11 cellular contexts compared by ENCODE assay signal in the genomic region with DNA sequence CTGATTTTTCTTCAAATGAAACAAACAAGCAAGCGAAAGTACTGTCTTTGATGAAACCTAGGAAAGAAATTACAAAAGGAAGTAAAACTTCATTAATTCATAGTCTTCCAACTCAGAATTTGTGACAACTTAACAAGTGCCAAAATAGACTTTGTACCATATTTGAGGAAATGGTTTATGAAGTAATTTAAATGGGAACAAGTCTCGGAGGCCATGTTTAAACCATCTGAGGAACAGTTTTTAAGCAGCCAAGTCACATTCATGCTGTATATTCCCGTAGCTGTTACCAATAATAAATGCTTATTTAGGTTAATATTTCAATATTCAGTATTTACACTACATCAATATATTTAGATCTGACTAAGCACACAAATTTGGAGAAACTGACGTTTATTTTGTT. TPM values are rescaled to one million over a fixed set of nuclear protein-coding genes. Genes with fewer than 3 reads are reported as not detected.
DNase-seq lines count a peak whose midpoint lies in the region; TF ChIP-seq lines count a peak whose summit lies in the region.
"Had no signal": no experiment of that assay in that cellular context is flagged by ENCODE, and none has a peak within 500 bp of the region (broad histone marks: within the 10 kb centered on the region; RNA-seq: fewer than 3 reads in every experiment).

No MANE protein-coding gene starts in this region.

- H3K79me2 ChIP-seq in OCI-LY1 (ENCODE audit: insufficient read depth, low read length) = peaks cover 42% of the 10 kb centered on the region

- no peaks in the 10 kb centered on the region for H3K9me2 ChIP-seq in OCI-LY1 (ENCODE audit: low read depth, low read length)

- 0 out of 2 replicates have a peak, but pooled peaks cover 4% of the 10 kb centered on the region for H3F3A ChIP-seq in OCI-LY1 (ENCODE audit: insufficient read depth, low read length)

- H3K4me2 ChIP-seq in OCI-LY1 (ENCODE audit: low read length) = peak overlapping the region; percentile 94

- H3K27ac ChIP-seq in OCI-LY1 (ENCODE audit: low read depth, low read length, poor library complexity, severe bottlenecking) = peak overlapping the region; percentile 97
- peak overlapping the region; percentile 76 for H3K27ac ChIP-seq in colonic mucosa
- peak overlapping the region; percentile 86 to 94 (median 91) for H3K27ac ChIP-seq in spleen
- H3K27ac ChIP-seq: WERI-Rb-1 had no signal

- H4K20me1 ChIP-seq in OCI-LY1 (ENCODE audit: insufficient read depth, low read length) = no peaks in the 10 kb centered on the region

- intact Hi-C loops in colonic mucosa (cut with DNase I) = no loop called here
- intact Hi-C loops in spleen (cut with DNase I; ENCODE audit: low total_unique reads) = no loop called here

- TF ChIP-seq POLR2A in spleen (IDR thresholded peaks at IDR 0.05) = no peak

- H3K4me3 ChIP-seq in OCI-LY1 (ENCODE audit: low read depth, low read length, poor library complexity, severe bottlenecking) = peak overlapping the region; percentile 87
- H3K4me3 ChIP-seq in colonic mucosa = no peak overlapping the region
- H3K4me3 ChIP-seq in spleen = peak overlapping the region in 7 of 8 donors; percentile 8 to 94 (median 76)

- H3K36me3 ChIP-seq in OCI-LY1 (ENCODE audit: insufficient read depth, low read length) = peaks cover 24% of the 10 kb centered on the region; the same call in 1 of the 2 replicates
- no peaks in the 10 kb centered on the region for H3K36me3 ChIP-seq in colonic mucosa
- peaks cover 0 to 6% (median 0%) of the 10 kb centered on the region in 6 donors for H3K36me3 ChIP-seq in spleen
- H3K36me3 ChIP-seq: WERI-Rb-1 had no signal

- 24 to 43% (median 39%) methylated on average over 4 of the region's 4 CpGs for WGBS in spleen, 5 donors

- H3K9ac ChIP-seq in OCI-LY1 (ENCODE audit: low read length) (peak overlapping the region; percentile 88), colonic mucosa (ENCODE audit: low read depth in 2 of 2, low read length in 2 of 2) (no peak overlapping the region)

- H2AFZ ChIP-seq in OCI-LY1 (ENCODE audit: low read length) = peak overlapping the region; percentile 98

- TF ChIP-seq CTCF in OCI-LY1 (IDR thresholded peaks at IDR 0.05; ENCODE audit: low read length) = no peak
- no peak for TF ChIP-seq CTCF in colonic mucosa (IDR thresholded peaks at IDR 0.05)
- TF ChIP-seq CTCF in spleen (IDR thresholded peaks at IDR 0.05 in 8 of 11, conservative IDR thresholded peaks at IDR 0.05 in 3 of 11) = no peak

- H3K4me1 ChIP-seq in OCI-LY1 (ENCODE audit: insufficient read depth, low read length, severe bottlenecking) = peaks cover 53% of the 10 kb centered on the region
- no peaks in the 10 kb centered on the region for H3K4me1 ChIP-seq in colonic mucosa
- peaks cover 21 to 71% (median 55%) of the 10 kb centered on the region in 6 donors for H3K4me1 ChIP-seq in spleen

- DNase-seq in SIG-M5 treated with dmso at 0.1 percent for 504 hours (lab: John Stamatoyannopoulos, UW; ENCODE audit: unreplicated experiment) = peak; percentile 69
- DNase-seq in SIG-M5 (lab: John Stamatoyannopoulos, UW) = no peak
- DNase-seq in colonic mucosa = no peak
- no peak for DNase-seq in spleen
- no peak for DNase-seq in OCI-M2 (lab: John Stamatoyannopoulos, UW; ENCODE audit: unreplicated experiment)
- DNase-seq in NCI-H2107 treated with DMSO at 0.1 percent for 48 hours (lab: John Stamatoyannopoulos, UW; ENCODE audit: unreplicated experiment) = no peak
- no peak for DNase-seq in stimulated activated CD4-positive, alpha-beta T cell treated with anti-CD3 and anti-CD28 coated beads, Interleukin-4, amount 100 ng/mL, for 24 hours
- DNase-seq: 8988T, NCI-H2029, WERI-Rb-1 had no signal

- no peaks in the 10 kb centered on the region for H3K9me3 ChIP-seq in OCI-LY1 (ENCODE audit: low read length)
- H3K9me3 ChIP-seq in colonic mucosa = no peaks in the 10 kb centered on the region
- no peaks in the 10 kb centered on the region for H3K9me3 ChIP-seq in spleen

- H3K27me3 ChIP-seq in OCI-LY1 (ENCODE audit: insufficient read depth, low read length) = no peaks in the 10 kb centered on the region
- no peaks in the 10 kb centered on the region for H3K27me3 ChIP-seq in colonic mucosa
- H3K27me3 ChIP-seq in spleen (replicated peaks in 1 of 7) = no peaks in the 10 kb centered on the region

RNA-seq across cellular contexts. Expression of a gene that starts 0.8 kb away (rescaled TPM):
- total RNA-seq in colonic mucosa (10 to 100 TPM; 21.5 to 40.8 TPM), spleen (100 to 1,000 TPM; 537 to 956 (median 706) TPM)
- polyA plus RNA-seq in spleen = 1,000 to 10,000 TPM in 1 of 3 donors, 100 to 1,000 TPM in 2; 835 to 1,063 (median 908) TPM

RNA-seq across cellular contexts. Expression of a gene that starts 10.7 kb away (rescaled TPM):
- total RNA-seq in colonic mucosa (not detected), spleen (1 to 10 TPM in 1 of 7 donors, under 1 TPM in 2, not detected in 4; 0.37 to 2.6 (median 0.51) TPM)
- not detected for polyA plus RNA-seq in spleen

RNA-seq across cellular contexts. Expression of a gene that starts 23.8 kb away (rescaled TPM):
- 1 to 10 TPM in 1 of 2 donors, under 1 TPM in 1; 0.52 to 2.1 TPM for total RNA-seq in colonic mucosa
- 1 to 10 TPM; 3.5 to 6.4 (median 4.3) TPM for total RNA-seq in spleen
- 1 to 10 TPM; 1.3 to 2.0 (median 1.6) TPM for polyA plus RNA-seq in spleen

Comparison
In these comparisons a context has a peak if more than half of its experiments do, and no peak if none do; other contexts are left out.
1. RNA of a gene that starts 0.8 kb away (total RNA-seq): 537 to 956 TPM in spleen; 21.5 to 40.8 TPM in colonic mucosa; every median in the first group is over 10 times any median in the second.
2. Peak in every context shown above with its lines, with median percentiles within 50 percentile points of each other: H3K27ac ChIP-seq.